12 cellular contexts compared by ENCODE assay signal in the genomic region with DNA sequence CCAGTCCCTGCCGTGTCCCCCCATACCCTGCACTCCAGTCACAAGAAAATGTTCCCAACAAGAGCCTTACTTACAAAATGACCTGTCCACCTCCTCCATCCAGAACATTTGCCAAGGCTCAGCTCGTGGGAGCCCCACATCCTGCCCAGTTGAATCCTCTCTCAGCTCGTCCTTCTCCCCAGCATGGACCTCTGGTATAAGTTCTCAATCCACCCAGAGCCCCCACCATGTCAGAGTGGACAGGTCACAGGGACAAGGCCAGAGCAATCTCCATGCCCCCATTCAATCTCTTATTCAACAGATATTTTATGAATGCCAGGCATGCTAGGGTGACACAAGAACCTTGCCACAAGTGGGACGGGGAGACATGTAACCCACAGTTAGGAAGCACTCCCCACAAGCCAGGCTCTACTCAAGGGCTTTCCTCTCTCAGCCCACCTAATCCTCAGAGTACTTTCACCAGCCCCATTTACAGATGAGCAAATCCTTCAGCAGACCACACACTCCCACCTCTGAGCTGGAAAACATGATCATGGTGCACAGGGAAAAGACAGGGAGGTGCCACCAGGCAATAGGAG. TPM values are rescaled to one million over a fixed set of nuclear protein-coding genes. Genes with fewer than 3 reads are reported as not detected.
DNase-seq lines count a peak whose midpoint lies in the region; ATAC-seq and TF ChIP-seq lines count a peak whose summit lies in the region.
"Had no signal": no experiment of that assay in that cellular context is flagged by ENCODE, and none has a peak within 500 bp of the region (broad histone marks: within the 10 kb centered on the region; RNA-seq: fewer than 3 reads in every experiment).

No MANE protein-coding gene starts in this region.

- no peaks in the 10 kb centered on the region for H3K27me3 ChIP-seq in BLaER1
- H3K27me3 ChIP-seq: uterus had no signal

- H3K4me1 Mint-ChIP-seq in activated naive CD8-positive, alpha-beta T cell (ENCODE audit: low read depth) = peaks cover 78% of the 10 kb centered on the region
- peaks cover 76 to 82% of the 10 kb centered on the region in 2 donors for H3K4me1 Mint-ChIP-seq in natural killer cell

- no peaks in the 10 kb centered on the region for H3K27me3 Mint-ChIP-seq in activated naive CD8-positive, alpha-beta T cell
- H3K27me3 Mint-ChIP-seq in natural killer cell (ENCODE audit: low read depth in 2 of 2) = no peaks in the 10 kb centered on the region

- intact Hi-C loops in natural killer cell (cut with micrococcal nuclease) = loop anchor here (5.0 kb wide), 1 partner anchor 80 kb away; no protein-coding TSS in a partner anchor

- TF ChIP-seq CTCF in GM12875 (IDR thresholded peaks at IDR 0.05; ENCODE audit: borderline replicate concordance, insufficient read depth, low read depth, low read length) = no peak
- TF ChIP-seq CTCF in natural killer cell (IDR thresholded peaks at IDR 0.05) = no peak

- peaks cover 71% of the 10 kb centered on the region for H3K4me1 ChIP-seq in BLaER1
- H3K4me1 ChIP-seq: uterus had no signal

- no peaks in the 10 kb centered on the region for H3K9me3 Mint-ChIP-seq in activated naive CD8-positive, alpha-beta T cell (ENCODE audit: low read depth)
- H3K9me3 Mint-ChIP-seq in natural killer cell = no peaks in the 10 kb centered on the region

- peaks cover 13% of the 10 kb centered on the region for H3K36me3 Mint-ChIP-seq in activated naive CD8-positive, alpha-beta T cell
- H3K36me3 Mint-ChIP-seq in natural killer cell = no peaks in the 10 kb centered on the region

- peaks cover 91% of the 10 kb centered on the region for H4K20me1 ChIP-seq in BLaER1

- H3K4me3 ChIP-seq in BLaER1 = no peak overlapping the region
- H3K4me3 ChIP-seq in GM12875 (ENCODE audit: low read depth, low read length) = peak overlapping the region; percentile 31
- H3K4me3 ChIP-seq: lung, uterus had no signal

- no peak for ATAC-seq in natural killer cell
- ATAC-seq in HG02870 (IDR thresholded peaks at IDR 0.05; ENCODE audit: unreplicated experiment) = no peak
- ATAC-seq: Panc1 had no signal

- in situ Hi-C loops in G401 (cut with HindIII; ENCODE audit: low sequenced_read_pairs) = no loop called here

- no peaks in the 10 kb centered on the region for H3K9me3 ChIP-seq in BLaER1
- H3K9me3 ChIP-seq: uterus had no signal

- H3K36me3 ChIP-seq in BLaER1 = peaks cover 81% of the 10 kb centered on the region
- H3K36me3 ChIP-seq: uterus had no signal

- no peak overlapping the region for H3K27ac ChIP-seq in BLaER1
- H3K27ac ChIP-seq: uterus had no signal

- no peak overlapping the region for H3K9ac ChIP-seq in BLaER1

- peak overlapping the region; percentile 99; the same call in 1 of the 2 replicates for H3K4me2 ChIP-seq in BLaER1

- peak overlapping the region; percentile 73 for H3K4me3 Mint-ChIP-seq in activated naive CD8-positive, alpha-beta T cell
- peak overlapping the region; percentile 88 for H3K4me3 Mint-ChIP-seq in natural killer cell

- DNase-seq in natural killer cell (no peak), NCI-H510A treated with DMSO at 0.1 percent for 48 hours (lab: John Stamatoyannopoulos, UW) (no peak), G401 (ENCODE audit: low spot score) (no peak), NCI-H2107 (lab: John Stamatoyannopoulos, UW) (no peak)
- DNase-seq: Karpas-422, uterus had no signal

- H3K27ac Mint-ChIP-seq in activated naive CD8-positive, alpha-beta T cell = peak overlapping the region; percentile 93
- peak overlapping the region; percentile 91 to 95 for H3K27ac Mint-ChIP-seq in natural killer cell

RNA-seq across cellular contexts. Expression of a gene that starts 15.1 kb away (rescaled TPM):
- total RNA-seq in natural killer cell = 100 to 1,000 TPM in 1 of 3 donors, 10 to 100 TPM in 2; 83.2 to 110 (median 83.7) TPM
- total RNA-seq in G401 (2014; rRNA removed; shearing (Covaris generic)) = 41.1 and 52.0 TPM in 2 replicates

RNA-seq across cellular contexts. Expression of a gene that starts 17.7 kb away (rescaled TPM):
- total RNA-seq in natural killer cell = 10 to 100 TPM in 2 of 3 donors, 1 to 10 TPM in 1; 8.8 to 10.6 (median 10.2) TPM
- 7.9 and 13.6 TPM in 2 replicates for total RNA-seq in G401 (2014; rRNA removed; shearing (Covaris generic))

RNA-seq across cellular contexts. Expression of a gene that starts 40.0 kb away (rescaled TPM):
- 10 to 100 TPM; 42.5 to 52.1 (median 44.1) TPM for total RNA-seq in natural killer cell
- total RNA-seq in G401 (2014; rRNA removed; shearing (Covaris generic)) = 30.0 and 37.1 TPM in 2 replicates

RNA-seq across cellular contexts. Expression of a gene that starts 52.5 kb away (rescaled TPM):
- 100 to 1,000 TPM in 1 of 3 donors, 10 to 100 TPM in 2; 58.3 to 115 (median 75.6) TPM for total RNA-seq in natural killer cell
- 157 and 165 TPM in 2 replicates for total RNA-seq in G401 (2014; rRNA removed; shearing (Covaris generic))
